24 cellular contexts compared by ENCODE assay signal in genomic region chr3:64906011-64906410, GRCh38.
DNase-seq lines count a peak whose midpoint lies in the region; ATAC-seq and TF ChIP-seq lines count a peak whose summit lies in the region.
"Had no signal": no experiment of that assay in that cellular context is flagged by ENCODE, and none has a peak within 500 bp of the region (broad histone marks: within the 10 kb centered on the region; RNA-seq: fewer than 3 reads in every experiment).

No MANE protein-coding gene starts in this region.

- no peaks in the 10 kb centered on the region for H3K27me3 Mint-ChIP-seq in activated naive CD4-positive, alpha-beta T cell treated with anti-CD3 and anti-CD28 coated beads for 36 hours (ENCODE audit: low read depth)

- intact Hi-C loops in left ventricle myocardium inferior (cut with micrococcal nuclease) (no loop called here), left cardiac atrium (cut with DNase I) (loop anchor here (5.0 to 10.0 kb wide), 2 partner anchors 211 to 214 kb away; no protein-coding TSS in a partner anchor)
- intact Hi-C loops in activated naive CD4-positive, alpha-beta T cell treated with anti-CD3 and anti-CD28 coated beads for 36 hours (cut with micrococcal nuclease): no loop called here

- H3K4me1 ChIP-seq in left ventricle myocardium inferior (peaks cover 82% of the 10 kb centered on the region), neuronal stem cell (ENCODE audit: control insufficient read depth in 2 of 2, insufficient read depth in 1 of 2, low read depth in 1 of 2, low read length in 2 of 2) (peaks cover 6 to 18% of the 10 kb centered on the region in 2 donors), HAP-1 (no peaks in the 10 kb centered on the region)

- H3K4ac ChIP-seq in neuronal stem cell (ENCODE audit: low read length): no peak overlapping the region

- WGBS in neuronal stem cell (ENCODE audit: extremely low coverage in 2 of 2, insufficient read length in 2 of 2, insufficient replicate concordance in 1 of 2), 2 donors: no CpG with 5 or more reads among the region's 5 CpGs

- H3K36me3 ChIP-seq in left ventricle myocardium inferior (no peaks in the 10 kb centered on the region), neuronal stem cell (replicated peaks in 1 of 2; ENCODE audit: control insufficient read depth in 2 of 2, insufficient read depth in 2 of 2, low read length in 2 of 2) (no peaks in the 10 kb centered on the region), HAP-1 (replicated peaks) (no peaks in the 10 kb centered on the region)
- H3K36me3 ChIP-seq: MG63 had no signal

- in situ Hi-C loops in HAP-1 (cut with MboI; ENCODE audit: low sequenced_read_pairs): no loop called here

- H3K27ac ChIP-seq in left ventricle myocardium inferior (replicated peaks) (peak overlapping the region; percentile 39), neuronal stem cell (replicated peaks; ENCODE audit: low read length) (no peak overlapping the region)

- no peaks in the 10 kb centered on the region for H3K4me1 Mint-ChIP-seq in activated naive CD4-positive, alpha-beta T cell treated with anti-CD3 and anti-CD28 coated beads for 36 hours (ENCODE audit: low read depth)

- DNase-seq in left ventricle myocardium inferior (no peak), left cardiac atrium (no peak), kidney tubule cell (ENCODE audit: low spot score) (peak; percentile 84), neuronal stem cell (ENCODE audit: low spot score) (no peak), HAP-1 (ENCODE audit: low spot score in 2 of 2) (no peak)
- no peak for DNase-seq in activated naive CD4-positive, alpha-beta T cell treated with anti-CD3 and anti-CD28 coated beads for 36 hours
- DNase-seq: 8988T, ACHN, DMS153, DND-41, GOT3, HCEC 1CT, IMR-90, KG1, MG63, NCI-H1105 treated with DMSO at 0.1 percent for 48 hours, NCI-H146, NCI-H1930, NCI-H2107, NCI-H446, NCI-H524 treated with DMSO at 0.1 percent for 48 hours, NCI-H774 had no signal

- no peak overlapping the region for H3K4me3 ChIP-seq in left ventricle myocardium inferior
- H3K4me3 ChIP-seq in neuronal stem cell (ENCODE audit: low read length in 2 of 2): no peak overlapping the region
- H3K4me3 ChIP-seq in HAP-1: no peak overlapping the region
- H3K4me3 ChIP-seq: MG63 had no signal

- H2AK5ac ChIP-seq in neuronal stem cell (ENCODE audit: low read depth, low read length): no peak overlapping the region

- CTCF ChIA-PET in activated naive CD4-positive, alpha-beta T cell treated with anti-CD3 and anti-CD28 coated beads for 36 hours (lab: Charles Lee): no interaction called here

- H3K4me2 ChIP-seq in neuronal stem cell (ENCODE audit: insufficient read depth, low read length, poor library complexity, severe bottlenecking): no peak overlapping the region

- no peaks in the 10 kb centered on the region for H3K9me3 Mint-ChIP-seq in activated naive CD4-positive, alpha-beta T cell treated with anti-CD3 and anti-CD28 coated beads for 36 hours

- no peak overlapping the region for H3K4me3 Mint-ChIP-seq in activated naive CD4-positive, alpha-beta T cell treated with anti-CD3 and anti-CD28 coated beads for 36 hours

- no peak overlapping the region for H3K14ac ChIP-seq in neuronal stem cell (ENCODE audit: low read length)

- no peak overlapping the region for H3K23ac ChIP-seq in neuronal stem cell (ENCODE audit: low read depth, low read length, poor library complexity)

- no peaks in the 10 kb centered on the region for H3K27me3 ChIP-seq in left ventricle myocardium inferior (ENCODE audit: low read depth)
- no peaks in the 10 kb centered on the region for H3K27me3 ChIP-seq in neuronal stem cell (ENCODE audit: control insufficient read depth in 3 of 3, insufficient read depth in 3 of 3, low read depth in 1 of 3, low read length in 3 of 3)
- H3K27me3 ChIP-seq in HAP-1 (ENCODE audit: low read depth): peaks cover 5% of the 10 kb centered on the region; the same call in 1 of the 2 replicates
- H3K27me3 ChIP-seq: MG63 had no signal

- ATAC-seq in left cardiac atrium (no peak), GM21526 (IDR thresholded peaks at IDR 0.05; ENCODE audit: low FRiP score, unreplicated experiment) (no peak), HG02973 (IDR thresholded peaks at IDR 0.05; ENCODE audit: unreplicated experiment) (no peak)

- no peak overlapping the region for H4K91ac ChIP-seq in neuronal stem cell (ENCODE audit: low read depth, low read length, poor library complexity)

- no peak overlapping the region for H3K18ac ChIP-seq in neuronal stem cell (ENCODE audit: low read length)

- no peaks in the 10 kb centered on the region for H3K79me1 ChIP-seq in neuronal stem cell (ENCODE audit: low read depth, low read length)

- no peaks in the 10 kb centered on the region for H3K36me3 Mint-ChIP-seq in activated naive CD4-positive, alpha-beta T cell treated with anti-CD3 and anti-CD28 coated beads for 36 hours (ENCODE audit: low read depth)

- no peak overlapping the region for H4K8ac ChIP-seq in neuronal stem cell (ENCODE audit: low read depth, low read length)

- H3K9ac ChIP-seq in neuronal stem cell (ENCODE audit: low read depth, low read length, poor library complexity): no peak overlapping the region

- no peak overlapping the region for H2BK5ac ChIP-seq in neuronal stem cell (ENCODE audit: low read length)

- no peaks in the 10 kb centered on the region for H3K9me3 ChIP-seq in left ventricle myocardium inferior (replicated peaks)
- H3K9me3 ChIP-seq in neuronal stem cell (replicated peaks in 1 of 2; ENCODE audit: control insufficient read depth in 2 of 2, insufficient read depth in 1 of 2, low read depth in 1 of 2, low read length in 2 of 2): no peaks in the 10 kb centered on the region
- H3K9me3 ChIP-seq in HAP-1: no peaks in the 10 kb centered on the region
- H3K9me3 ChIP-seq: MG63 had no signal

- peak overlapping the region; percentile 62 for H2AFZ ChIP-seq in neuronal stem cell (ENCODE audit: low read length)

- no peak overlapping the region for H2BK15ac ChIP-seq in neuronal stem cell (ENCODE audit: low read length)

- H3K27ac Mint-ChIP-seq in activated naive CD4-positive, alpha-beta T cell treated with anti-CD3 and anti-CD28 coated beads for 36 hours: no peak overlapping the region

- no peak overlapping the region for H2BK12ac ChIP-seq in neuronal stem cell (ENCODE audit: low read length)

- TF ChIP-seq CTCF in left ventricle myocardium inferior (IDR thresholded peaks at IDR 0.05; ENCODE audit: borderline replicate concordance): no peak

- no peak overlapping the region for H2BK120ac ChIP-seq in neuronal stem cell (ENCODE audit: low read depth, low read length)

Comparison
In these comparisons a context has a peak if more than half of its experiments do, and no peak if none do; other contexts are left out.
1. intact Hi-C loops: an anchor here in left cardiac atrium (5.0 to 10.0 kb wide); none called in left ventricle myocardium inferior and activated naive CD4-positive, alpha-beta T cell treated with anti-CD3 and anti-CD28 coated beads for 36 hours.